8 cellular contexts compared by ENCODE assay signal in genomic region chr5:102753889-102754498, GRCh38. TPM values are rescaled to one million over a fixed set of nuclear protein-coding genes. Genes with fewer than 3 reads are reported as not detected.
DNase-seq lines count a peak whose midpoint lies in the region; ATAC-seq, FAIRE-seq and TF ChIP-seq lines count a peak whose summit lies in the region.

No MANE protein-coding gene starts in this region.

- H3K27me3 Mint-ChIP-seq in activated CD4-positive, alpha-beta T cell treated with anti-CD3 and anti-CD28 coated beads for 36 hours = peaks cover 9% of the 10 kb centered on the region
- H3K27me3 Mint-ChIP-seq in activated naive CD8-positive, alpha-beta T cell = peaks cover 3% of the 10 kb centered on the region

- peak overlapping the region; percentile 68 for H3K27ac Mint-ChIP-seq in activated CD4-positive, alpha-beta T cell treated with anti-CD3 and anti-CD28 coated beads for 36 hours
- peak overlapping the region; percentile 89 for H3K27ac Mint-ChIP-seq in activated naive CD8-positive, alpha-beta T cell

- ATAC-seq in activated CD4-positive, alpha-beta T cell treated with anti-CD3 and anti-CD28 coated beads for 36 hours = no peak
- ATAC-seq in activated CD4-positive, CD25-positive, alpha-beta regulatory T cell treated with anti-CD3 and anti-CD28 coated beads, Interleukin-2, amount 50 U/mL, for 24 hours = no peak

- H3K27ac ChIP-seq in kidney (ENCODE audit: low read depth in 2 of 2, low read length in 2 of 2) (no peak overlapping the region), thymus (ENCODE audit: low read depth) (no peak overlapping the region)

- intact Hi-C loops in activated CD4-positive, alpha-beta T cell treated with anti-CD3 and anti-CD28 coated beads for 36 hours (cut with DNase I, micrococcal nuclease) = loop anchor here in 1 of 2 experiments (10.0 kb wide), 1 partner anchor 1849 kb away; the partner anchor contains the start of gene ST8SIA4
- intact Hi-C loops in kidney (cut with DNase I) = no loop called here

- H3K4me3 ChIP-seq in kidney (ENCODE audit: low read length in 2 of 2) (peak overlapping the region; percentile 71 to 79), thymus (ENCODE audit: low read length) (peak overlapping the region; percentile 73)

- FAIRE-seq in kidney (lab: Jason Lieb, UNC) = no peak

- CTCF ChIA-PET in activated CD4-positive, alpha-beta T cell treated with anti-CD3 and anti-CD28 coated beads for 36 hours (lab: Charles Lee) = interaction anchor here (0.6 to 1.4 kb wide), 3 partner anchors 24 to 72 kb away, joined by 3 to 4 read pairs (median 4); no protein-coding TSS in a partner anchor

- peak overlapping the region; percentile 41 to 72 for H3K9ac ChIP-seq in kidney (ENCODE audit: low read length in 2 of 2)

- DNase-seq in activated CD4-positive, alpha-beta T cell treated with anti-CD3 and anti-CD28 coated beads for 36 hours = peak; percentile 34
- DNase-seq in activated CD4-positive, alpha-beta T cell treated with anti-CD3 and anti-CD28 coated beads for 1 hour = no peak
- peak; percentile 64 for DNase-seq in kidney
- no peak for DNase-seq in hepatic stellate cell (ENCODE audit: low spot score)
- no peak for DNase-seq in stimulated activated CD4-positive, alpha-beta T cell treated with anti-CD3 and anti-CD28 coated beads, Interleukin-2, amount 100 ng/mL, for 48 hours

- peaks cover 0 to 2% of the 10 kb centered on the region in 2 donors for H3K4me1 ChIP-seq in kidney (ENCODE audit: control insufficient read depth in 1 of 2, insufficient read depth in 1 of 2, low read depth in 1 of 2, low read length in 2 of 2)
- H3K4me1 ChIP-seq in thymus (ENCODE audit: control insufficient read depth, insufficient read depth, low read length) = peaks cover 11% of the 10 kb centered on the region

- peak overlapping the region; percentile 84 for H3K4me3 Mint-ChIP-seq in activated CD4-positive, alpha-beta T cell treated with anti-CD3 and anti-CD28 coated beads for 36 hours
- peak overlapping the region; percentile 91 for H3K4me3 Mint-ChIP-seq in activated naive CD8-positive, alpha-beta T cell

- POLR2A ChIA-PET in activated CD4-positive, alpha-beta T cell treated with anti-CD3 and anti-CD28 coated beads for 36 hours (lab: Charles Lee) = no interaction called here

- H3K36me3 Mint-ChIP-seq in activated CD4-positive, alpha-beta T cell treated with anti-CD3 and anti-CD28 coated beads for 36 hours (ENCODE audit: low read depth) = peaks cover 10% of the 10 kb centered on the region
- H3K36me3 Mint-ChIP-seq in activated naive CD8-positive, alpha-beta T cell = no peaks in the 10 kb centered on the region

- no peak for TF ChIP-seq CTCF in kidney (IDR thresholded peaks at IDR 0.05; ENCODE audit: borderline replicate concordance, extremely low read depth, insufficient read depth)

- 34% methylated on average over 21 of the region's 21 CpGs for WGBS in thymus

- peaks cover 2% of the 10 kb centered on the region for H3K9me3 Mint-ChIP-seq in activated CD4-positive, alpha-beta T cell treated with anti-CD3 and anti-CD28 coated beads for 36 hours (ENCODE audit: low read depth)
- H3K9me3 Mint-ChIP-seq in activated naive CD8-positive, alpha-beta T cell (ENCODE audit: low read depth) = no peaks in the 10 kb centered on the region

- peaks cover 35% of the 10 kb centered on the region for H3K4me1 Mint-ChIP-seq in activated CD4-positive, alpha-beta T cell treated with anti-CD3 and anti-CD28 coated beads for 36 hours
- H3K4me1 Mint-ChIP-seq in activated naive CD8-positive, alpha-beta T cell (ENCODE audit: low read depth) = peaks cover 36% of the 10 kb centered on the region

- H3K27me3 ChIP-seq in thymus (ENCODE audit: control insufficient read depth, insufficient read depth) = peaks cover 2% of the 10 kb centered on the region

- H3K36me3 ChIP-seq in kidney (ENCODE audit: control insufficient read depth in 1 of 2, insufficient read depth in 2 of 2, low read length in 2 of 2) (no peaks in the 10 kb centered on the region), thymus (ENCODE audit: control insufficient read depth, insufficient read depth) (no peaks in the 10 kb centered on the region)

- no peaks in the 10 kb centered on the region for H3K9me3 ChIP-seq in kidney (ENCODE audit: control insufficient read depth in 1 of 2, low read length in 2 of 2)
- no peaks in the 10 kb centered on the region for H3K9me3 ChIP-seq in thymus (ENCODE audit: control insufficient read depth)

RNA-seq across cellular contexts. Expression of gene PAM, which starts 1.1 kb away (rescaled TPM):
- 10 to 100 TPM; 54.0 to 68.3 TPM for total RNA-seq in activated CD4-positive, alpha-beta T cell treated with anti-CD3 and anti-CD28 coated beads for 36 hours
- 293 TPM for total RNA-seq in kidney
- 158 TPM for polyA plus RNA-seq in kidney (ENCODE audit: insufficient read depth, low read depth, low replicate concordance)
- 76.3 TPM for polyA plus RNA-seq in thymus

Comparison
In these comparisons a context has a peak if more than half of its experiments do, and no peak if none do; other contexts are left out.
1. DNase-seq: peak in activated CD4-positive, alpha-beta T cell treated with anti-CD3 and anti-CD28 coated beads for 36 hours (single experiment) and kidney (single experiment); none in activated CD4-positive, alpha-beta T cell treated with anti-CD3 and anti-CD28 coated beads for 1 hour (single experiment), hepatic stellate cell (single experiment) and stimulated activated CD4-positive, alpha-beta T cell treated with anti-CD3 and anti-CD28 coated beads, Interleukin-2, amount 100 ng/mL, for 48 hours (0 of 2).